11 cellular contexts compared by ENCODE assay signal in the genomic region with DNA sequence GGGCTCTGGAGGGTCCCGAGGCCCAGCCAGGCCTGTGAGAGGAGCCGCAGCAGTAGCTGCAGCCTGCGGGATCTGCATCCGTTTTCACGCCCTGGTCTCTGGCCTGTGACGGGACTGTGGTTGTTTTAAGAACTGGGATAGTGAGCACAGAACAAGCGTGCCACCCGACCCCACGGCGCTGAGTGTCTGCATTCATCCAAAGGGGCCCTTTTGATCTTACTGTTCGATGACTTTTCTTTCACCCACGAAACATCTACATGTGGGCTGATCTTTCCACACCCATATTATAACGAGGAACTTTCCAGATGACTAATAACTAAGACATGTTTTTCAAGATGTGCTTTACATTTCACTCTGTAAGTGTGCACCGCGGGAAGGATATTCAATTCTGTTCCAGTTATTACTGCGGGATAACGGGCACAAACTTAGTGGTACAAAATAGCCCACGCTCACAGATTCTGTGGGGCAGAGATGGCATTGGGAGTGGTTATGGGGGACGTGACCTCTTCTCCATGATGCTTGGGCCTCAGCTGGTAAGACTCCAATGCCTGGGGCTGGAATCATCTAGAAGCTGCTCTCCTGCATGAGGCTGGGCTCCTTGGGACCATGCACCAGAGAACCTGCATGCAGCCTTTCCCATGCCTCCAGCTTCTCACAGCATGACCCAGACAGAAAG.
DNase-seq lines count a peak whose midpoint lies in the region; ATAC-seq and TF ChIP-seq lines count a peak whose summit lies in the region.
"Had no signal": no experiment of that assay in that cellular context is flagged by ENCODE, and none has a peak within 500 bp of the region (broad histone marks: within the 10 kb centered on the region; RNA-seq: fewer than 3 reads in every experiment).

No MANE protein-coding gene starts in this region.

- H3K27ac ChIP-seq in urinary bladder (ENCODE audit: low read depth), result peak overlapping the region; percentile 35
- H3K27ac ChIP-seq in sigmoid colon, result peak overlapping the region in 1 of 4 donors; percentile 81
- H3K27ac ChIP-seq: parathyroid adenoma had no signal

- no peaks in the 10 kb centered on the region for H3K4me1 ChIP-seq in urinary bladder (ENCODE audit: insufficient read depth)
- peaks cover 0 to 14% (median 0%) of the 10 kb centered on the region in 4 donors for H3K4me1 ChIP-seq in sigmoid colon

- no peaks in the 10 kb centered on the region for H3K27me3 ChIP-seq in sigmoid colon
- H3K27me3 ChIP-seq: BE2C had no signal

- WGBS in urinary bladder, result 85% methylated on average over 19 of the region's 19 CpGs
- 86 to 90% methylated on average over 19 of the region's 19 CpGs for WGBS in sigmoid colon, 2 donors

- H3K9me3 Mint-ChIP-seq in activated naive CD4-positive, alpha-beta T cell treated with anti-CD3 and anti-CD28 coated beads, Interleukin-2, amount 50 U/mL, for 72 hours, result peaks cover 0 to 9% of the 10 kb centered on the region in 2 donors
- no peaks in the 10 kb centered on the region for H3K9me3 Mint-ChIP-seq in activated naive CD4-positive, alpha-beta T cell treated with anti-CD3 and anti-CD28 coated beads, Interleukin-2, amount 10 ng/mL, durations not matched to agents 7 days and 5 days
- no peaks in the 10 kb centered on the region for H3K9me3 Mint-ChIP-seq in chondrocyte (ENCODE audit: low read depth)
- H3K9me3 Mint-ChIP-seq in natural killer cell, result no peaks in the 10 kb centered on the region

- H3K36me3 ChIP-seq in urinary bladder (ENCODE audit: insufficient read depth), result no peaks in the 10 kb centered on the region
- H3K36me3 ChIP-seq in sigmoid colon, result no peaks in the 10 kb centered on the region
- H3K36me3 ChIP-seq: BE2C had no signal

- CTCF ChIA-PET in activated naive CD4-positive, alpha-beta T cell treated with anti-CD3 and anti-CD28 coated beads, Interleukin-2, amount 10 ng/mL, durations not matched to agents 7 days and 5 days (lab: Charles Lee), result interaction anchor here (1.4 kb wide), 1 partner anchor 10 kb away, joined by 3 read pairs; no protein-coding TSS in a partner anchor

- H3K27me3 Mint-ChIP-seq in activated naive CD4-positive, alpha-beta T cell treated with anti-CD3 and anti-CD28 coated beads, Interleukin-2, amount 10 ng/mL, durations not matched to agents 7 days and 5 days, result peaks cover 28% of the 10 kb centered on the region
- H3K27me3 Mint-ChIP-seq in chondrocyte (ENCODE audit: low read depth) (no peaks in the 10 kb centered on the region), natural killer cell (ENCODE audit: low read depth in 2 of 2) (no peaks in the 10 kb centered on the region)

- no peak overlapping the region for H3K27ac Mint-ChIP-seq in activated naive CD4-positive, alpha-beta T cell treated with anti-CD3 and anti-CD28 coated beads, Interleukin-2, amount 50 U/mL, for 72 hours
- H3K27ac Mint-ChIP-seq in activated naive CD4-positive, alpha-beta T cell treated with anti-CD3 and anti-CD28 coated beads, Interleukin-2, amount 10 ng/mL, durations not matched to agents 7 days and 5 days, result no peak overlapping the region
- peak overlapping the region; percentile 88 for H3K27ac Mint-ChIP-seq in chondrocyte (ENCODE audit: unreplicated experiment)
- H3K27ac Mint-ChIP-seq in natural killer cell, result no peak overlapping the region

- H3K4me1 Mint-ChIP-seq in activated naive CD4-positive, alpha-beta T cell treated with anti-CD3 and anti-CD28 coated beads, Interleukin-2, amount 10 ng/mL, durations not matched to agents 7 days and 5 days, result peaks cover 2% of the 10 kb centered on the region
- H3K4me1 Mint-ChIP-seq in chondrocyte (ENCODE audit: low read depth) (peaks cover 79% of the 10 kb centered on the region), natural killer cell (peaks cover 7 to 9% of the 10 kb centered on the region in 2 donors)

- peak in 1 of 2 donors; percentile 17 for DNase-seq in activated naive CD4-positive, alpha-beta T cell treated with anti-CD3 and anti-CD28 coated beads, Interleukin-2, amount 50 U/mL, for 72 hours (ENCODE audit: low spot score in 2 of 2)
- no peak for DNase-seq in activated naive CD4-positive, alpha-beta T cell treated with anti-CD3 and anti-CD28 coated beads, Interleukin-2, amount 10 ng/mL, durations not matched to agents 7 days and 5 days
- no peak for DNase-seq in chondrocyte (ENCODE audit: low spot score)
- peak; percentile 7 for DNase-seq in putamen (ENCODE audit: low spot score)
- DNase-seq in natural killer cell, result no peak
- no peak for DNase-seq in sigmoid colon
- DNase-seq: BE2C, NCI-H187 treated with DMSO at 0.1 percent for 48 hours had no signal

- TF ChIP-seq EP300 in sigmoid colon (IDR thresholded peaks at IDR 0.05), result no peak

- H3K36me3 Mint-ChIP-seq in activated naive CD4-positive, alpha-beta T cell treated with anti-CD3 and anti-CD28 coated beads, Interleukin-2, amount 50 U/mL, for 72 hours, result no peaks in the 10 kb centered on the region
- no peaks in the 10 kb centered on the region for H3K36me3 Mint-ChIP-seq in activated naive CD4-positive, alpha-beta T cell treated with anti-CD3 and anti-CD28 coated beads, Interleukin-2, amount 10 ng/mL, durations not matched to agents 7 days and 5 days
- H3K36me3 Mint-ChIP-seq in chondrocyte (ENCODE audit: low read depth) (no peaks in the 10 kb centered on the region), natural killer cell (no peaks in the 10 kb centered on the region)

- H3K4me3 ChIP-seq in urinary bladder (ENCODE audit: low read depth, low read length), result no peak overlapping the region
- H3K4me3 ChIP-seq in sigmoid colon, result no peak overlapping the region

- H3K9me3 ChIP-seq in sigmoid colon, result no peaks in the 10 kb centered on the region
- H3K9me3 ChIP-seq: BE2C had no signal

- TF ChIP-seq CTCF in chondrocyte (IDR thresholded peaks at IDR 0.05) (no peak), natural killer cell (IDR thresholded peaks at IDR 0.05) (no peak), sigmoid colon (IDR thresholded peaks at IDR 0.05) (no peak)

- ATAC-seq in activated naive CD4-positive, alpha-beta T cell treated with anti-CD3 and anti-CD28 coated beads, Interleukin-2, amount 50 U/mL, for 72 hours, result peak; percentile 68 to 94
- no peak for ATAC-seq in GM21529 (IDR thresholded peaks at IDR 0.05; ENCODE audit: unreplicated experiment)
- no peak for ATAC-seq in natural killer cell

- TF ChIP-seq POLR2A in sigmoid colon (IDR thresholded peaks at IDR 0.05), result no peak

- intact Hi-C loops in natural killer cell (cut with micrococcal nuclease) (no loop called here), sigmoid colon (cut with DNase I) (no loop called here)

- no peak overlapping the region for H3K4me3 Mint-ChIP-seq in activated naive CD4-positive, alpha-beta T cell treated with anti-CD3 and anti-CD28 coated beads, Interleukin-2, amount 10 ng/mL, durations not matched to agents 7 days and 5 days
- H3K4me3 Mint-ChIP-seq in chondrocyte (ENCODE audit: unreplicated experiment) (peak overlapping the region; percentile 22), natural killer cell (no peak overlapping the region)

Comparison
In these comparisons a context has a peak if more than half of its experiments do, and no peak if none do; other contexts are left out.
1. ATAC-seq: peak in activated naive CD4-positive, alpha-beta T cell treated with anti-CD3 and anti-CD28 coated beads, Interleukin-2, amount 50 U/mL, for 72 hours (2 of 2); none in GM21529 (single experiment) and natural killer cell (0 of 3).